In the genomic region with DNA sequence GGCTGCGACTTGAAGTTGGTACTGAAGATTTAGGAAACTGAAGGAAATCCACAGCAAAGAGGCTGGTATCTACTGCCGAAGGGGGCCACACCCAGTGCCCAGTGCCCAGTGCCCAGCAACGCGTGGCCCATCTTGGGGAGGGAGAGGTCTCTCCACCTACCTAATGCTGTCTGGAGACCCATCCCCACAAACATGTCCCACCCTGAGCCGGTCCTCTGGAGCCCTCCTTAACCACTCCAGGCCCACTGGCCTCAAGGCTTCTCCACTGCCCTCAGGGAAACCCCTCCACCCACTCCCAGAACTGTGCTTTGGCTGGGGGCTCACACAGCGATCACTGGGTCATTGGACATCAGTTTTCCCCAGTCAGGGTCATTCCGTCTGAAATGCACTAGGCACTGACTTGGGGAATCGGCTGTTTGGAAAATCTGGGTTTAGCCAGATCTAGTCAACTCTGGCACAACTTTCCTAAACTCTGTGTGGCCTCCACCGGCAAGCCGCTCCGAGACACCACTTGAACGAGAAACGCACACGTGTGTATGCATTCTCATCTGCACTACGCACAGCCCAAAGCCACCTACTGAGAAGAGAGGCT, we compare ENCODE assay signal across 16 cellular contexts. TPM values are rescaled to one million over a fixed set of nuclear protein-coding genes. Genes with fewer than 3 reads are reported as not detected.
DNase-seq lines count a peak whose midpoint lies in the region; ATAC-seq and TF ChIP-seq lines count a peak whose summit lies in the region.
"Had no signal": no experiment of that assay in that cellular context is flagged by ENCODE, and none has a peak within 500 bp of the region (broad histone marks: within the 10 kb centered on the region; RNA-seq: fewer than 3 reads in every experiment).

No MANE protein-coding gene starts in this region.

- H3K9me3 ChIP-seq in CD8-positive, alpha-beta T cell (ENCODE audit: low read length) = no peaks in the 10 kb centered on the region
- H3K9me3 ChIP-seq in HUES48 (ENCODE audit: control insufficient read depth, insufficient read depth, low read length) = no peaks in the 10 kb centered on the region
- no peaks in the 10 kb centered on the region for H3K9me3 ChIP-seq in sigmoid colon

- H3K4me1 ChIP-seq in CD8-positive, alpha-beta T cell (ENCODE audit: insufficient read depth, low read length) = peaks cover 24% of the 10 kb centered on the region
- peaks cover 27% of the 10 kb centered on the region for H3K4me1 ChIP-seq in HUES48 (ENCODE audit: control insufficient read depth, insufficient read depth, low read length)
- H3K4me1 ChIP-seq in sigmoid colon = no peaks in the 10 kb centered on the region

- WGBS in sigmoid colon, 2 donors = 81 to 91% methylated on average over 15 of the region's 15 CpGs

- no peak for TF ChIP-seq EP300 in sigmoid colon (IDR thresholded peaks at IDR 0.05)

- H3K27ac Mint-ChIP-seq in CD8-positive, alpha-beta T cell = peak overlapping the region; percentile 88

- no peak overlapping the region for H3K4me3 ChIP-seq in CD8-positive, alpha-beta T cell (ENCODE audit: low read depth, low read length)
- H3K4me3 ChIP-seq in HUES48 (ENCODE audit: low read depth, low read length) (no peak overlapping the region), coronary artery (no peak overlapping the region), sigmoid colon (no peak overlapping the region)

- H3K4me3 Mint-ChIP-seq in CD8-positive, alpha-beta T cell = peak overlapping the region; percentile 29
- H3K4me3 Mint-ChIP-seq: CD14-positive monocyte had no signal

- CTCF ChIA-PET in CD8-positive, alpha-beta T cell (lab: Charles Lee) = interaction anchor here (0.7 to 23.6 kb wide), 9 partner anchors 9 to 148 kb away, joined by 3 to 368 read pairs (median 4); partner anchors contain the start of gene SPATA3

- no peaks in the 10 kb centered on the region for H3K27me3 Mint-ChIP-seq in CD8-positive, alpha-beta T cell (ENCODE audit: low read depth)

- POLR2A ChIA-PET in CD8-positive, alpha-beta T cell (lab: Charles Lee) = interaction anchor here (0.7 to 1.7 kb wide), 3 partner anchors 32 to 88 kb away, joined by 3 to 4 read pairs (median 3); no protein-coding TSS in a partner anchor

- no peaks in the 10 kb centered on the region for H3K27me3 ChIP-seq in CD8-positive, alpha-beta T cell (ENCODE audit: insufficient read depth, low read length)
- peaks cover 12% of the 10 kb centered on the region for H3K27me3 ChIP-seq in HUES48 (ENCODE audit: control insufficient read depth, insufficient read depth, low read length)
- no peaks in the 10 kb centered on the region for H3K27me3 ChIP-seq in sigmoid colon

- no peak overlapping the region for H3K9ac ChIP-seq in HUES48 (ENCODE audit: low read depth, low read length)

- no peak for TF ChIP-seq POLR2A in sigmoid colon (IDR thresholded peaks at IDR 0.05)

- TF ChIP-seq CTCF in CD8-positive, alpha-beta T cell (IDR thresholded peaks at IDR 0.05) = no peak
- TF ChIP-seq CTCF in coronary artery (IDR thresholded peaks at IDR 0.05) (no peak), sigmoid colon (IDR thresholded peaks at IDR 0.05) (no peak)

- H3K9me3 Mint-ChIP-seq in CD8-positive, alpha-beta T cell = no peaks in the 10 kb centered on the region
- H3K9me3 Mint-ChIP-seq: CD14-positive monocyte had no signal

- no peak for DNase-seq in CD8-positive, alpha-beta T cell
- peak; percentile 67 for DNase-seq in coronary artery (ENCODE audit: low spot score)
- DNase-seq in sigmoid colon = peak; percentile 42
- DNase-seq in DMS153 treated with DMSO at 0.1 percent for 48 hours (lab: John Stamatoyannopoulos, UW; ENCODE audit: unreplicated experiment) = no peak
- no peak for DNase-seq in amniotic stem cell (lab: John Stamatoyannopoulos, UW)
- DNase-seq in NCI-H2196 treated with DMSO at 0.1 percent for 48 hours (lab: John Stamatoyannopoulos, UW; ENCODE audit: unreplicated experiment) = no peak
- DNase-seq: mammary epithelial cell, NCI-H1092 treated with DMSO at 0.1 percent for 48 hours, NCI-H2227 treated with DMSO at 0.1 percent for 48 hours, occipital lobe, SHP77 had no signal

- intact Hi-C loops in CD8-positive, alpha-beta T cell (cut with DNase I, micrococcal nuclease) = loop anchor here (1.0 to 5.0 kb wide), 3 partner anchors 20 to 38 kb away; partner anchors contain the start of gene GPR55 (in 1 of the 2)
- intact Hi-C loops in sigmoid colon (cut with DNase I) = loop anchor here (5.0 kb wide), 1 partner anchor 82 kb away; no protein-coding TSS in a partner anchor

- H3K27ac ChIP-seq in CD8-positive, alpha-beta T cell (ENCODE audit: low read depth, low read length) = no peak overlapping the region
- H3K27ac ChIP-seq in HUES48 (ENCODE audit: low read depth, low read length) = peak overlapping the region; percentile 48
- H3K27ac ChIP-seq in coronary artery = no peak overlapping the region
- H3K27ac ChIP-seq in sigmoid colon = no peak overlapping the region

- H3K4me1 Mint-ChIP-seq in CD8-positive, alpha-beta T cell (ENCODE audit: low read depth) = peaks cover 44% of the 10 kb centered on the region

- H3K36me3 Mint-ChIP-seq in CD8-positive, alpha-beta T cell = peaks cover 21% of the 10 kb centered on the region
- H3K36me3 Mint-ChIP-seq: CD14-positive monocyte had no signal

- H3K36me3 ChIP-seq in CD8-positive, alpha-beta T cell (ENCODE audit: insufficient read depth, low read length) = no peaks in the 10 kb centered on the region
- no peaks in the 10 kb centered on the region for H3K36me3 ChIP-seq in HUES48 (ENCODE audit: control insufficient read depth, insufficient read depth, low read length)
- H3K36me3 ChIP-seq in sigmoid colon = no peaks in the 10 kb centered on the region

- no peak for ATAC-seq in CD8-positive, alpha-beta T cell

RNA-seq across cellular contexts. Expression of gene GPR55, which starts 20.1 kb away (rescaled TPM):
- 1 to 10 TPM; 3.2 to 3.4 TPM for total RNA-seq in CD8-positive, alpha-beta T cell
- not detected for total RNA-seq in sigmoid colon
- 1 to 10 TPM in 1 of 3 donors, under 1 TPM in 1, not detected in 1; 0.23 to 1.4 TPM for polyA plus RNA-seq in sigmoid colon
- total RNA-seq: frontal cortex, H7, mammary epithelial cell, occipital lobe, skeletal muscle tissue had no signal
- polyA plus RNA-seq: mammary epithelial cell had no signal

RNA-seq across cellular contexts. Expression of gene ITM2C, which starts 40.2 kb away (rescaled TPM):
- total RNA-seq in CD8-positive, alpha-beta T cell = 10 to 100 TPM; 23.2 to 27.4 TPM
- 100 to 1,000 TPM; 107 to 206 (median 117) TPM for total RNA-seq in sigmoid colon
- 1,000 to 10,000 TPM in 1 of 3 donors, 100 to 1,000 TPM in 2; 489 to 1,275 (median 498) TPM for polyA plus RNA-seq in sigmoid colon

Comparison
In these comparisons a context has a peak if more than half of its experiments do, and no peak if none do; other contexts are left out.
1. DNase-seq: peak in coronary artery (single experiment) and sigmoid colon (single experiment); none in CD8-positive, alpha-beta T cell (0 of 7), DMS153 treated with DMSO at 0.1 percent for 48 hours (single experiment), amniotic stem cell (single experiment) and NCI-H2196 treated with DMSO at 0.1 percent for 48 hours (single experiment).
2. RNA of gene GPR55, which starts 20.1 kb away (total RNA-seq): 3.2 to 3.4 TPM in CD8-positive, alpha-beta T cell; not detected in sigmoid colon; every median in the first group is over 4 times any median in the second.